Comparison of ENCODE assay signal across 1 cellular context in the genomic region with DNA sequence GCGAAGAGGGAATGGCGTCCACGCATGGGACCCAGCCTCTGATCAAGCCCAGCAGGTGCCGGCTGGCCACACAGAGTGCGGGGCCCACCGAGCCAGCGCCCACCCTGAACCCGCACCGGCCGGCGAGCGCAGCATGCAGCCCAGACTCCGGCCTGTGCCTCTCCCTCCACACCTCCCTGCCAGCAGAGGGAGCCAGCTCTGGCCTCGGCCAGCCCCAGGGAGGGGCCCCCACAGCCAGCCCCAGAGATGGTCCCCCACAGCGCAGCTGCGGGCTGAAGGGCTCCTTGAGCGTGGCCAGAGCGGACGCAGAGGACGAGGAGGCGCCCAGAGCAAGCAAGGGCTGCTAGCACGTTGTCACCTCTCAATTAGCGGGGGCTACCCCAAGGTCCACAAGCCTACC.
TF ChIP-seq lines count a peak whose summit lies in the region.

No MANE protein-coding gene starts in this region.

TF ChIP-seq in HepG2, 621 proteins besides CTCF, POLR2A, EP300 and RAD21:
- 0 out of 2 replicates have a peak, but pooled peaks have one; percentile 41 for TF ChIP-seq ZNF574 (CRISPR knock-in tag; IDR thresholded peaks at IDR 0.05)
- no peak for TF ChIP-seq NR2F1 (CRISPR knock-in tag; IDR thresholded peaks at IDR 0.05)
- no peak for TF ChIP-seq ZBTB38 (CRISPR knock-in tag; IDR thresholded peaks at IDR 0.05)
- TF ChIP-seq, protein P1, sequence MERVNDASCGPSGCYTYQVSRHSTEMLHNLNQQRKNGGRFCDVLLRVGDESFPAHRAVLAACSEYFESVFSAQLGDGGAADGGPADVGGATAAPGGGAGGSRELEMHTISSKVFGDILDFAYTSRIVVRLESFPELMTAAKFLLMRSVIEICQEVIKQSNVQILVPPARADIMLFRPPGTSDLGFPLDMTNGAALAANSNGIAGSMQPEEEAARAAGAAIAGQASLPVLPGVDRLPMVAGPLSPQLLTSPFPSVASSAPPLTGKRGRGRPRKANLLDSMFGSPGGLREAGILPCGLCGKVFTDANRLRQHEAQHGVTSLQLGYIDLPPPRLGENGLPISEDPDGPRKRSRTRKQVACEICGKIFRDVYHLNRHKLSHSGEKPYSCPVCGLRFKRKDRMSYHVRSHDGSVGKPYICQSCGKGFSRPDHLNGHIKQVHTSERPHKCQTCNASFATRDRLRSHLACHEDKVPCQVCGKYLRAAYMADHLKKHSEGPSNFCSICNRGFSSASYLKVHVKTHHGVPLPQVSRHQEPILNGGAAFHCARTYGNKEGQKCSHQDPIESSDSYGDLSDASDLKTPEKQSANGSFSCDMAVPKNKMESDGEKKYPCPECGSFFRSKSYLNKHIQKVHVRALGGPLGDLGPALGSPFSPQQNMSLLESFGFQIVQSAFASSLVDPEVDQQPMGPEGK (CRISPR knock-in tag; IDR thresholded peaks at IDR 0.05): peak; percentile 38; the same call in 1 of the 2 replicates
TF ChIP-seq in HepG2: peak in this region for 2.
